ENCODE assay signal across 8 cellular contexts in the genomic region with DNA sequence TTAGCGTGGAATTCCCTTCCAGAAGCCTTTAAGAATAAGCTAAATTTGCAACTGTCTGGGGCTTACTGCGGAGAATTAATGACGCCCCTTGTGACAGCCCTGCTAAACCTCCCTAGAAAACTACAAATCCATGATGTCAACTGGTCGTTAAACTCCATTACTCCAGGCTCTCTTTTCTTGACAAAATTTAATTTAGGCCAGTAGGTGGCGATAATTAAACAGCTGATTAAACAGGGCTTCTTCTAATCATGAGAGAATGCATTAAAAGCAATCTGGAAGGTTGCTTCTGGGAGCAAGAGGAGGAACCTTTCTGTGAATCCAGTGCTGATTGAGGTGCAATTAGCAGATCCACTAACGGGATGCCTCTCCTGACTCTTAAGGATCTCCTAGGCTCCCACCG. TPM values are rescaled to one million over a fixed set of nuclear protein-coding genes. Genes with fewer than 3 reads are reported as not detected.
A peak's percentile ranks its signal among the peaks of the same experiment; 100 is the strongest.
DNase-seq lines count a peak whose midpoint lies in the region; TF ChIP-seq lines count a peak whose summit lies in the region.

No MANE protein-coding gene starts in this region.

- peaks cover 33% of the 10 kb centered on the region for H3K27me3 Mint-ChIP-seq in activated CD4-positive, alpha-beta T cell treated with anti-CD3 and anti-CD28 coated beads, Interleukin-2, amount 10 ng/mL, durations not matched to agents 24 days and 14 days
- H3K27me3 Mint-ChIP-seq in type B pancreatic cell = peaks cover 36% of the 10 kb centered on the region
- peaks cover 25% of the 10 kb centered on the region for H3K27me3 Mint-ChIP-seq in T-helper 2 cell treated with Interferon-gamma antibody and Interleukin-4, amounts not matched to agents 5 μg/mL and 100 μg/mL, for 36 hours (ENCODE audit: low read depth)

- H3K4me1 Mint-ChIP-seq in activated CD4-positive, alpha-beta T cell treated with anti-CD3 and anti-CD28 coated beads, Interleukin-2, amount 10 ng/mL, durations not matched to agents 24 days and 14 days = peaks cover under 1% of the 10 kb centered on the region
- peaks cover 6% of the 10 kb centered on the region for H3K4me1 Mint-ChIP-seq in type B pancreatic cell (ENCODE audit: unreplicated experiment)
- H3K4me1 Mint-ChIP-seq in T-helper 2 cell treated with Interferon-gamma antibody and Interleukin-4, amounts not matched to agents 5 μg/mL and 100 μg/mL, for 36 hours (ENCODE audit: low read depth) = peaks cover under 1% of the 10 kb centered on the region

- peak; percentile 75 for DNase-seq in activated CD4-positive, alpha-beta T cell treated with anti-CD3 and anti-CD28 coated beads, Interleukin-2, amount 10 ng/mL, durations not matched to agents 24 days and 14 days
- DNase-seq in activated CD4-positive, alpha-beta T cell treated with anti-CD3 and anti-CD28 coated beads, Interleukin-2, amount 50 U/mL, for 1 hour = no peak
- DNase-seq in NCI-H2171 treated with DMSO at 0.1 percent for 48 hours (lab: John Stamatoyannopoulos, UW) (peak; percentile 63), astrocyte of the cerebellum (ENCODE audit: low read depth) (peak; percentile 45), iris pigment epithelial cell (ENCODE audit: low read depth) (peak; percentile 41), type B pancreatic cell (ENCODE audit: extremely low spot score, unreplicated experiment) (no peak)
- DNase-seq in T-helper 2 cell treated with Interferon-gamma antibody and Interleukin-4, amounts not matched to agents 5 μg/mL and 100 μg/mL, for 36 hours (ENCODE audit: low spot score) = no peak
- DNase-seq in activated CD4-positive, alpha-beta T cell treated with anti-CD3 and anti-CD28 coated beads for 48 hours = no peak

- TF ChIP-seq CTCF in astrocyte of the cerebellum (IDR thresholded peaks at IDR 0.05; ENCODE audit: low read depth, low read length, missing control alignments) (peak; percentile 43), type B pancreatic cell (conservative IDR thresholded peaks at IDR 0.05) (peak; percentile 83)

- H3K9me3 Mint-ChIP-seq in activated CD4-positive, alpha-beta T cell treated with anti-CD3 and anti-CD28 coated beads, Interleukin-2, amount 10 ng/mL, durations not matched to agents 24 days and 14 days = no peaks in the 10 kb centered on the region
- no peaks in the 10 kb centered on the region for H3K9me3 Mint-ChIP-seq in type B pancreatic cell
- no peaks in the 10 kb centered on the region for H3K9me3 Mint-ChIP-seq in T-helper 2 cell treated with Interferon-gamma antibody and Interleukin-4, amounts not matched to agents 5 μg/mL and 100 μg/mL, for 36 hours

- no peak overlapping the region for H3K27ac Mint-ChIP-seq in activated CD4-positive, alpha-beta T cell treated with anti-CD3 and anti-CD28 coated beads, Interleukin-2, amount 10 ng/mL, durations not matched to agents 24 days and 14 days
- H3K27ac Mint-ChIP-seq in type B pancreatic cell = no peak overlapping the region
- no peak overlapping the region for H3K27ac Mint-ChIP-seq in T-helper 2 cell treated with Interferon-gamma antibody and Interleukin-4, amounts not matched to agents 5 μg/mL and 100 μg/mL, for 36 hours

- no peak overlapping the region for H3K4me3 Mint-ChIP-seq in activated CD4-positive, alpha-beta T cell treated with anti-CD3 and anti-CD28 coated beads, Interleukin-2, amount 10 ng/mL, durations not matched to agents 24 days and 14 days
- no peak overlapping the region for H3K4me3 Mint-ChIP-seq in type B pancreatic cell
- H3K4me3 Mint-ChIP-seq in T-helper 2 cell treated with Interferon-gamma antibody and Interleukin-4, amounts not matched to agents 5 μg/mL and 100 μg/mL, for 36 hours = no peak overlapping the region

- intact Hi-C loops in activated CD4-positive, alpha-beta T cell treated with anti-CD3 and anti-CD28 coated beads, Interleukin-2, amount 10 ng/mL, durations not matched to agents 24 days and 14 days (cut with micrococcal nuclease) = no loop called here

- no peaks in the 10 kb centered on the region for H3K36me3 Mint-ChIP-seq in activated CD4-positive, alpha-beta T cell treated with anti-CD3 and anti-CD28 coated beads, Interleukin-2, amount 10 ng/mL, durations not matched to agents 24 days and 14 days (ENCODE audit: low read depth)
- H3K36me3 Mint-ChIP-seq in type B pancreatic cell = no peaks in the 10 kb centered on the region
- no peaks in the 10 kb centered on the region for H3K36me3 Mint-ChIP-seq in T-helper 2 cell treated with Interferon-gamma antibody and Interleukin-4, amounts not matched to agents 5 μg/mL and 100 μg/mL, for 36 hours (ENCODE audit: low read depth)

- no peak overlapping the region for H3K4me3 ChIP-seq in astrocyte of the cerebellum (ENCODE audit: low read depth, low read length)

- in situ Hi-C loops in astrocyte of the cerebellum (cut with HindIII; ENCODE audit: low sequenced_read_pairs) = no loop called here

RNA-seq across cellular contexts. Expression of a gene that starts 8.1 kb away (rescaled TPM):
- 19.6 and 23.0 TPM in 2 replicates for total RNA-seq in activated CD4-positive, alpha-beta T cell treated with anti-CD3 and anti-CD28 coated beads, Interleukin-2, amount 10 ng/mL, durations not matched to agents 24 days and 14 days
- 19.7 and 111 TPM in 2 replicates for total RNA-seq in type B pancreatic cell (ENCODE audit: low replicate concordance)

Comparison
In these comparisons a context has a peak if more than half of its experiments do, and no peak if none do; other contexts are left out.
1. DNase-seq: peak in activated CD4-positive, alpha-beta T cell treated with anti-CD3 and anti-CD28 coated beads, Interleukin-2, amount 10 ng/mL, durations not matched to agents 24 days and 14 days (single experiment), NCI-H2171 treated with DMSO at 0.1 percent for 48 hours (single experiment), astrocyte of the cerebellum (single experiment) and iris pigment epithelial cell (single experiment); none in activated CD4-positive, alpha-beta T cell treated with anti-CD3 and anti-CD28 coated beads, Interleukin-2, amount 50 U/mL, for 1 hour (single experiment), type B pancreatic cell (single experiment), T-helper 2 cell treated with Interferon-gamma antibody and Interleukin-4, amounts not matched to agents 5 μg/mL and 100 μg/mL, for 36 hours (single experiment) and activated CD4-positive, alpha-beta T cell treated with anti-CD3 and anti-CD28 coated beads for 48 hours (single experiment).